In genomic region chr12:95335948-95336347, GRCh38 we compare ENCODE assay signal across 10 cellular contexts.
DNase-seq lines count a peak whose midpoint lies in the region; TF ChIP-seq lines count a peak whose summit lies in the region.
"Had no signal": no experiment of that assay in that cellular context is flagged by ENCODE, and none has a peak within 500 bp of the region (broad histone marks: within the 10 kb centered on the region; RNA-seq: fewer than 3 reads in every experiment).

No MANE protein-coding gene starts in this region.

- TF ChIP-seq POLR2A in transverse colon (IDR thresholded peaks at IDR 0.05): no peak

- H3K23ac ChIP-seq in mesendoderm (ENCODE audit: low read length): no peak overlapping the region

- no peak overlapping the region for H4K5ac ChIP-seq in mesendoderm (ENCODE audit: low read length)

- no peak overlapping the region for H2BK5ac ChIP-seq in mesendoderm (ENCODE audit: low read length)

- H3K4me3 ChIP-seq in colonic mucosa: no peak overlapping the region
- H3K4me3 ChIP-seq in mesendoderm (ENCODE audit: low read length): no peak overlapping the region
- no peak overlapping the region for H3K4me3 ChIP-seq in transverse colon

- in situ Hi-C loops in transverse colon (cut with MboI; ENCODE audit: low pct_ligation_motif_present in 1 of 4, low pct_unique_long_range_greater_than_20kb in 1 of 4, low sequenced_read_pairs in 3 of 4): loop anchor here (5.0 to 25.0 kb wide), 4 partner anchors 211 to 224 kb away; no protein-coding TSS in a partner anchor

- peak overlapping the region; percentile 25 for H3K18ac ChIP-seq in mesendoderm (ENCODE audit: low read length)

- peak overlapping the region; percentile 27 for H3K27ac ChIP-seq in colonic mucosa
- H3K27ac ChIP-seq in mesendoderm (ENCODE audit: low read depth, low read length): peak overlapping the region; percentile 50
- peak overlapping the region; percentile 48 to 76 (median 58) for H3K27ac ChIP-seq in transverse colon

- no peaks in the 10 kb centered on the region for H3K4me1 ChIP-seq in colonic mucosa
- H3K4me1 ChIP-seq in mesendoderm (ENCODE audit: control insufficient read depth, low read depth, low read length): no peaks in the 10 kb centered on the region
- H3K4me1 ChIP-seq in transverse colon: peaks cover 0 to 9% (median 0%) of the 10 kb centered on the region in 4 donors

- H2AK5ac ChIP-seq in mesendoderm (ENCODE audit: low read length): no peak overlapping the region

- H2BK15ac ChIP-seq in mesendoderm (replicated peaks; ENCODE audit: low read depth): no peak overlapping the region

- intact Hi-C loops in colonic mucosa (cut with DNase I) (loop anchor here (2.0 kb wide), 1 partner anchor 219 kb away; no protein-coding TSS in a partner anchor), transverse colon (cut with DNase I; ENCODE audit: low total_unique reads) (loop anchor here (5.0 to 10.0 kb wide), 2 partner anchors 111 to 219 kb away; no protein-coding TSS in a partner anchor)

- no peak overlapping the region for H3K9ac ChIP-seq in colonic mucosa (ENCODE audit: low read depth in 2 of 2, low read length in 2 of 2)
- peak overlapping the region; percentile 2 for H3K9ac ChIP-seq in mesendoderm (ENCODE audit: low read length)

- WGBS in mesendoderm (ENCODE audit: extremely low coverage, insufficient coverage, low lambda C conversion rate): no CpG with 5 or more reads among the region's 4 CpGs
- WGBS in transverse colon (ENCODE audit: low coverage in 1 of 2), 2 donors: 36 to 40% methylated on average over 3 to 4 of the region's 4 CpGs

- H2BK120ac ChIP-seq in mesendoderm (ENCODE audit: low read depth, low read length): no peak overlapping the region

- H3K79me2 ChIP-seq in mesendoderm (ENCODE audit: control insufficient read depth, insufficient read depth, low read length): no peaks in the 10 kb centered on the region

- no peak overlapping the region for H3K4ac ChIP-seq in mesendoderm (ENCODE audit: low read depth, low read length)

- TF ChIP-seq EP300 in transverse colon (IDR thresholded peaks at IDR 0.05; ENCODE audit: low read depth): no peak

- peak overlapping the region; percentile 56 for H4K8ac ChIP-seq in mesendoderm (ENCODE audit: low read depth, low read length)

- H3K9me3 ChIP-seq in colonic mucosa (no peaks in the 10 kb centered on the region), transverse colon (no peaks in the 10 kb centered on the region)

- TF ChIP-seq CTCF in colonic mucosa (IDR thresholded peaks at IDR 0.05) (no peak), transverse colon (IDR thresholded peaks at IDR 0.05) (no peak)

- H3K56ac ChIP-seq in mesendoderm (ENCODE audit: low read length): peak overlapping the region; percentile 40

- no peak overlapping the region for H3K4me2 ChIP-seq in mesendoderm (ENCODE audit: low read length)

- H3K79me1 ChIP-seq in mesendoderm (ENCODE audit: low read length): no peaks in the 10 kb centered on the region

- H3K27me3 ChIP-seq in colonic mucosa (no peaks in the 10 kb centered on the region), mesendoderm (ENCODE audit: insufficient read depth, low read length, poor library complexity) (no peaks in the 10 kb centered on the region), transverse colon (no peaks in the 10 kb centered on the region)

- DNase-seq in NCI-H2029 (lab: John Stamatoyannopoulos, UW) (peak; percentile 59), NCI-H2029 treated with DMSO at 0.1 percent for 48 hours (lab: John Stamatoyannopoulos, UW) (no peak), colonic mucosa (no peak), mesendoderm (no peak), transverse colon (no peak), NCI-H446 treated with DMSO at 0.1 percent for 48 hours (lab: John Stamatoyannopoulos, UW) (no peak), medulla oblongata (ENCODE audit: extremely low spot score) (no peak), SW 1271 (lab: John Stamatoyannopoulos, UW) (no peak)
- DNase-seq: GDM1; stimulated activated naive B cell treated with anti-CD40 and anti-IgM and Interleukin-4, amounts not matched to agents 10 μg/mL and 1 μg/mL and 100 μg/mL, for 72 hours had no signal

- H3K36me3 ChIP-seq in colonic mucosa: no peaks in the 10 kb centered on the region
- no peaks in the 10 kb centered on the region for H3K36me3 ChIP-seq in mesendoderm (ENCODE audit: control insufficient read depth, insufficient read depth, low read length)
- H3K36me3 ChIP-seq in transverse colon: no peaks in the 10 kb centered on the region
